Comparison of ENCODE assay signal across 2 cellular contexts in the genomic region with DNA sequence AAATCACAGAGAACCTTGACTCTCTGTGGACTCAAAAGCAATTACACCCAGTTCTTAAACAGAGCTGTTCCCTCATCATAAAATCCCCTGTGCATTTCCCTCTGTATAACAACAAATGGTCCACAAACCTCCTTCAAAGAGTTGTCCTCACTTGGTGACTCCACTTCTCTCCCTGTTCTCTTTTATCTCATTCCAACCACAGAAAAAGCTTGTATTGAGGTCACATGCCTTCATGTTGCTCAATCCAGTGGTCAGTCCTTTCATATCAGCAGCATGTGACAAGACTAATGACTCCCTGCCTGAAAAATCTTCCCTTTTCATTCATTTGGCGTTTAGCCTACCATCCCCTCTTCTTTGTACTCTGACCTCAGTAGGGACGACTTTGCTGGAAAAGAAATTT.
TF ChIP-seq lines count a peak whose summit lies in the region.

No MANE protein-coding gene starts in this region.

TF ChIP-seq in GM12878, 131 proteins besides CTCF, POLR2A, EP300 and RAD21 (continued from another document and continues in another):
- TF ChIP-seq, protein P1, sequence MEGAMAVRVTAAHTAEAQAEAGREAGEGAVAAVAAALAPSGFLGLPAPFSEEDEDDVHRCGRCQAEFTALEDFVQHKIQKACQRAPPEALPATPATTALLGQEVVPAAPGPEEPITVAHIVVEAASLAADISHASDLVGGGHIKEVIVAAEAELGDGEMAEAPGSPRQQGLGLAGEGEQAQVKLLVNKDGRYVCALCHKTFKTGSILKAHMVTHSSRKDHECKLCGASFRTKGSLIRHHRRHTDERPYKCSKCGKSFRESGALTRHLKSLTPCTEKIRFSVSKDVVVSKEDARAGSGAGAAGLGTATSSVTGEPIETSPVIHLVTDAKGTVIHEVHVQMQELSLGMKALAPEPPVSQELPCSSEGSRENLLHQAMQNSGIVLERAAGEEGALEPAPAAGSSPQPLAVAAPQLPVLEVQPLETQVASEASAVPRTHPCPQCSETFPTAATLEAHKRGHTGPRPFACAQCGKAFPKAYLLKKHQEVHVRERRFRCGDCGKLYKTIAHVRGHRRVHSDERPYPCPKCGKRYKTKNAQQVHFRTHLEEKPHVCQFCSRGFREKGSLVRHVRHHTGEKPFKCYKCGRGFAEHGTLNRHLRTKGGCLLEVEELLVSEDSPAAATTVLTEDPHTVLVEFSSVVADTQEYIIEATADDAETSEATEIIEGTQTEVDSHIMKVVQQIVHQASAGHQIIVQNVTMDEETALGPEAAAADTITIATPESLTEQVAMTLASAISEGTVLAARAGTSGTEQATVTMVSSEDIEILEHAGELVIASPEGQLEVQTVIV (IDR thresholded peaks at IDR 0.05; ENCODE audit: borderline replicate concordance, partially characterized antibody) = no peak
- TF ChIP-seq RAD51 (IDR thresholded peaks at IDR 0.05) (peak; percentile 79), SMAD5 (IDR thresholded peaks at IDR 0.05; ENCODE audit: low read depth) (no peak), NFIC (IDR thresholded peaks at IDR 0.05; ENCODE audit: low read depth, low read length) (no peak), BMI1 (IDR thresholded peaks at IDR 0.05; ENCODE audit: borderline replicate concordance) (no peak), TARDBP (IDR thresholded peaks at IDR 0.05; ENCODE audit: borderline replicate concordance) (no peak), ZNF622 (IDR thresholded peaks at IDR 0.05) (no peak), EZH2 (IDR thresholded peaks at IDR 0.05; ENCODE audit: borderline replicate concordance, control insufficient read depth, low read depth, low read length) (no peak), BCL11A (IDR thresholded peaks at IDR 0.05; ENCODE audit: low read depth, low read length) (0 out of 2 replicates have a peak, but pooled peaks have one; percentile 17), EED (IDR thresholded peaks at IDR 0.05; ENCODE audit: low read depth) (peak; percentile 49; the same call in 1 of the 2 replicates)
- TF ChIP-seq, protein P2, sequence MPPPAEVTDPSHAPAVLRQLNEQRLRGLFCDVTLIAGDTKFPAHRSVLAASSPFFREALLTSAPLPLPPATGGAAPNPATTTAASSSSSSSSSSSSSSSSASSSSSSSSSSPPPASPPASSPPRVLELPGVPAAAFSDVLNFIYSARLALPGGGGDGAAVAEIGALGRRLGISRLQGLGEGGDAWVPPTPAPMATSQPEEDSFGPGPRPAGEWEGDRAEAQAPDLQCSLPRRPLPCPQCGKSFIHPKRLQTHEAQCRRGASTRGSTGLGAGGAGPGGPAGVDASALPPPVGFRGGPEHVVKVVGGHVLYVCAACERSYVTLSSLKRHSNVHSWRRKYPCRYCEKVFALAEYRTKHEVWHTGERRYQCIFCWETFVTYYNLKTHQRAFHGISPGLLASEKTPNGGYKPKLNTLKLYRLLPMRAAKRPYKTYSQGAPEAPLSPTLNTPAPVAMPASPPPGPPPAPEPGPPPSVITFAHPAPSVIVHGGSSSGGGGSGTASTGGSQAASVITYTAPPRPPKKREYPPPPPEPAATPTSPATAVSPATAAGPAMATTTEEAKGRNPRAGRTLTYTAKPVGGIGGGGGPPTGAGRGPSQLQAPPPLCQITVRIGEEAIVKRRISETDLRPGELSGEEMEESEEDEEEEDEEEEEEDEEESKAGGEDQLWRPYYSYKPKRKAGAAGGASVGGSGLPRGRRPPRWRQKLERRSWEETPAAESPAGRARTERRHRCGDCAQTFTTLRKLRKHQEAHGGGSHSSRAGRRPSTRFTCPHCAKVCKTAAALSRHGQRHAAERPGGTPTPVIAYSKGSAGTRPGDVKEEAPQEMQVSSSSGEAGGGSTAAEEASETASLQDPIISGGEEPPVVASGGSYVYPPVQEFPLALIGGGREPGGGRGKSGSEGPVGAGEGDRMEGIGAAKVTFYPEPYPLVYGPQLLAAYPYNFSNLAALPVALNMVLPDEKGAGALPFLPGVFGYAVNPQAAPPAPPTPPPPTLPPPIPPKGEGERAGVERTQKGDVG (CRISPR knock-in tag; IDR thresholded peaks at IDR 0.05) = no peak
- TF ChIP-seq, protein P3, sequence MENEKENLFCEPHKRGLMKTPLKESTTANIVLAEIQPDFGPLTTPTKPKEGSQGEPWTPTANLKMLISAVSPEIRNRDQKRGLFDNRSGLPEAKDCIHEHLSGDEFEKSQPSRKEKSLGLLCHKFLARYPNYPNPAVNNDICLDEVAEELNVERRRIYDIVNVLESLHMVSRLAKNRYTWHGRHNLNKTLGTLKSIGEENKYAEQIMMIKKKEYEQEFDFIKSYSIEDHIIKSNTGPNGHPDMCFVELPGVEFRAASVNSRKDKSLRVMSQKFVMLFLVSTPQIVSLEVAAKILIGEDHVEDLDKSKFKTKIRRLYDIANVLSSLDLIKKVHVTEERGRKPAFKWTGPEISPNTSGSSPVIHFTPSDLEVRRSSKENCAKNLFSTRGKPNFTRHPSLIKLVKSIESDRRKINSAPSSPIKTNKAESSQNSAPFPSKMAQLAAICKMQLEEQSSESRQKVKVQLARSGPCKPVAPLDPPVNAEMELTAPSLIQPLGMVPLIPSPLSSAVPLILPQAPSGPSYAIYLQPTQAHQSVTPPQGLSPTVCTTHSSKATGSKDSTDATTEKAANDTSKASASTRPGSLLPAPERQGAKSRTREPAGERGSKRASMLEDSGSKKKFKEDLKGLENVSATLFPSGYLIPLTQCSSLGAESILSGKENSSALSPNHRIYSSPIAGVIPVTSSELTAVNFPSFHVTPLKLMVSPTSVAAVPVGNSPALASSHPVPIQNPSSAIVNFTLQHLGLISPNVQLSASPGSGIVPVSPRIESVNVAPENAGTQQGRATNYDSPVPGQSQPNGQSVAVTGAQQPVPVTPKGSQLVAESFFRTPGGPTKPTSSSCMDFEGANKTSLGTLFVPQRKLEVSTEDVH (IDR thresholded peaks at IDR 0.05; ENCODE audit: low read depth, partially characterized antibody) = no peak
- TF ChIP-seq, protein P4, sequence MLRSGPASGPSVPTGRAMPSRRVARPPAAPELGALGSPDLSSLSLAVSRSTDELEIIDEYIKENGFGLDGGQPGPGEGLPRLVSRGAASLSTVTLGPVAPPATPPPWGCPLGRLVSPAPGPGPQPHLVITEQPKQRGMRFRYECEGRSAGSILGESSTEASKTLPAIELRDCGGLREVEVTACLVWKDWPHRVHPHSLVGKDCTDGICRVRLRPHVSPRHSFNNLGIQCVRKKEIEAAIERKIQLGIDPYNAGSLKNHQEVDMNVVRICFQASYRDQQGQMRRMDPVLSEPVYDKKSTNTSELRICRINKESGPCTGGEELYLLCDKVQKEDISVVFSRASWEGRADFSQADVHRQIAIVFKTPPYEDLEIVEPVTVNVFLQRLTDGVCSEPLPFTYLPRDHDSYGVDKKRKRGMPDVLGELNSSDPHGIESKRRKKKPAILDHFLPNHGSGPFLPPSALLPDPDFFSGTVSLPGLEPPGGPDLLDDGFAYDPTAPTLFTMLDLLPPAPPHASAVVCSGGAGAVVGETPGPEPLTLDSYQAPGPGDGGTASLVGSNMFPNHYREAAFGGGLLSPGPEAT (IDR thresholded peaks at IDR 0.05; ENCODE audit: low read depth) = no peak
- TF ChIP-seq, protein P5, sequence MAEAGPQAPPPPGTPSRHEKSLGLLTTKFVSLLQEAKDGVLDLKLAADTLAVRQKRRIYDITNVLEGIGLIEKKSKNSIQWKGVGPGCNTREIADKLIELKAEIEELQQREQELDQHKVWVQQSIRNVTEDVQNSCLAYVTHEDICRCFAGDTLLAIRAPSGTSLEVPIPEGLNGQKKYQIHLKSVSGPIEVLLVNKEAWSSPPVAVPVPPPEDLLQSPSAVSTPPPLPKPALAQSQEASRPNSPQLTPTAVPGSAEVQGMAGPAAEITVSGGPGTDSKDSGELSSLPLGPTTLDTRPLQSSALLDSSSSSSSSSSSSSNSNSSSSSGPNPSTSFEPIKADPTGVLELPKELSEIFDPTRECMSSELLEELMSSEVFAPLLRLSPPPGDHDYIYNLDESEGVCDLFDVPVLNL (IDR thresholded peaks at IDR 0.05; ENCODE audit: low read depth, low read length) = no peak

TF ChIP-seq in SK-N-SH, 30 proteins besides CTCF, POLR2A, EP300 and RAD21 (continued from another document):
- no peak for TF ChIP-seq YY1 (IDR thresholded peaks at IDR 0.05; ENCODE audit: low read depth)
- TF ChIP-seq ELF1 (IDR thresholded peaks at IDR 0.05) = no peak
- TF ChIP-seq CHD2 (IDR thresholded peaks at IDR 0.05; ENCODE audit: low read length, partially characterized antibody) = no peak
- no peak for TF ChIP-seq SMC3 (IDR thresholded peaks at IDR 0.05; ENCODE audit: low read depth, low read length)
- TF ChIP-seq NRF1 (IDR thresholded peaks at IDR 0.05; ENCODE audit: low read depth, low read length) = no peak
- TF ChIP-seq TAF1 (IDR thresholded peaks at IDR 0.05; ENCODE audit: borderline replicate concordance, low read depth, low read length) = no peak
- no peak for TF ChIP-seq FOXJ3 (CRISPR knock-in tag; IDR thresholded peaks at IDR 0.05)
- no peak for TF ChIP-seq MXI1 (IDR thresholded peaks at IDR 0.05; ENCODE audit: low read depth, low read length)
- no peak for TF ChIP-seq RCOR1 (IDR thresholded peaks at IDR 0.05; ENCODE audit: low read length)
- TF ChIP-seq, protein P6, sequence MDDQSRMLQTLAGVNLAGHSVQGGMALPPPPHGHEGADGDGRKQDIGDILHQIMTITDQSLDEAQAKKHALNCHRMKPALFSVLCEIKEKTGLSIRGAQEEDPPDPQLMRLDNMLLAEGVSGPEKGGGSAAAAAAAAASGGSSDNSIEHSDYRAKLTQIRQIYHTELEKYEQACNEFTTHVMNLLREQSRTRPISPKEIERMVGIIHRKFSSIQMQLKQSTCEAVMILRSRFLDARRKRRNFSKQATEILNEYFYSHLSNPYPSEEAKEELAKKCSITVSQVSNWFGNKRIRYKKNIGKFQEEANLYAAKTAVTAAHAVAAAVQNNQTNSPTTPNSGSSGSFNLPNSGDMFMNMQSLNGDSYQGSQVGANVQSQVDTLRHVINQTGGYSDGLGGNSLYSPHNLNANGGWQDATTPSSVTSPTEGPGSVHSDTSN (IDR thresholded peaks at IDR 0.05) = no peak
